ENCODE assay signal across 8 cellular contexts in genomic region chr3:143972495-143973351, GRCh38. TPM values are rescaled to one million over a fixed set of nuclear protein-coding genes. Genes with fewer than 3 reads are reported as not detected.
DNase-seq lines count a peak whose midpoint lies in the region; ATAC-seq and TF ChIP-seq lines count a peak whose summit lies in the region.

No MANE protein-coding gene starts in this region.

- TF ChIP-seq CTCF in lung (IDR thresholded peaks at IDR 0.05; ENCODE audit: control extremely low read depth, extremely low read depth): peak; percentile 8

- H3K9me3 Mint-ChIP-seq in CD4-positive, alpha-beta memory T cell: no peaks in the 10 kb centered on the region

- H3K4me3 ChIP-seq in CD4-positive, alpha-beta memory T cell (ENCODE audit: low read length in 2 of 2): peak overlapping the region; percentile 45 to 99
- peak overlapping the region; percentile 80 for H3K4me3 ChIP-seq in lung

- peak; percentile 76 to 82 (median 77) for DNase-seq in CD4-positive, alpha-beta memory T cell
- DNase-seq in NCI-H748 treated with DMSO at 0.1 percent for 48 hours (lab: John Stamatoyannopoulos, UW) (peak; percentile 54), lung (ENCODE audit: low spot score) (peak; percentile 80)
- peak; percentile 86 for DNase-seq in activated CD8-positive, alpha-beta memory T cell treated with anti-CD3 and anti-CD28 coated beads for 24 hours
- DNase-seq in effector CD4-positive, alpha-beta T cell: peak; percentile 63
- peak; percentile 40 to 55 (median 54) for DNase-seq in stimulated activated CD4-positive, alpha-beta T cell treated with anti-CD3 and anti-CD28 coated beads, TNF-alpha, amount 100 ng/mL, for 24 hours (ENCODE audit: low read depth in 3 of 3)

- intact Hi-C loops in CD4-positive, alpha-beta memory T cell (cut with micrococcal nuclease): loop anchor here (1.0 to 10.0 kb wide), 6 partner anchors 855 to 1528 kb away; partner anchors contain the start of genes ATR, CHST2, PLS1 and TRPC1

- H3K4me1 Mint-ChIP-seq in CD4-positive, alpha-beta memory T cell: peaks cover 25 to 60% (median 33%) of the 10 kb centered on the region in 4 donors

- peak overlapping the region; percentile 96 to 100 (median 98) for H3K4me3 Mint-ChIP-seq in CD4-positive, alpha-beta memory T cell

- POLR2A ChIA-PET in CD4-positive, alpha-beta memory T cell (lab: Charles Lee; ENCODE audit: partially characterized antibody): interaction anchor here (0.6 to 4.3 kb wide), 18 partner anchors 8 to 1824 kb away, joined by 3 to 78 read pairs (median 5); partner anchors contain the start of genes ATR, SLC9A9, TFDP2 and TRPC1

- H3K27me3 Mint-ChIP-seq in CD4-positive, alpha-beta memory T cell: no peaks in the 10 kb centered on the region

- no peaks in the 10 kb centered on the region for H3K27me3 ChIP-seq in CD4-positive, alpha-beta memory T cell (ENCODE audit: insufficient read depth, low read length)
- no peaks in the 10 kb centered on the region for H3K27me3 ChIP-seq in lung (ENCODE audit: control insufficient read depth, insufficient read depth)

- H3K9me3 ChIP-seq in CD4-positive, alpha-beta memory T cell (ENCODE audit: control insufficient read depth in 1 of 2, low read length in 2 of 2): no peaks in the 10 kb centered on the region
- no peaks in the 10 kb centered on the region for H3K9me3 ChIP-seq in lung (ENCODE audit: control insufficient read depth in 2 of 2, insufficient read depth in 1 of 2, low read length in 1 of 2)

- ATAC-seq in GM19438 (IDR thresholded peaks at IDR 0.05; ENCODE audit: low read depth, unreplicated experiment): peak; percentile 33
- peak; percentile 26 for ATAC-seq in HG03565 (IDR thresholded peaks at IDR 0.05; ENCODE audit: unreplicated experiment)
- peak; percentile 35 for ATAC-seq in lung (ENCODE audit: insufficient read depth, low FRiP score)

- 0% methylated on average over 87 to 89 of the region's 89 CpGs for WGBS in lung, 2 donors

- no peaks in the 10 kb centered on the region for H3K36me3 ChIP-seq in CD4-positive, alpha-beta memory T cell (ENCODE audit: insufficient read depth, low read length)
- no peaks in the 10 kb centered on the region for H3K36me3 ChIP-seq in lung (ENCODE audit: control insufficient read depth in 2 of 2, insufficient read depth in 2 of 2, low read length in 2 of 2)

- peak overlapping the region; percentile 64 for H3K27ac ChIP-seq in CD4-positive, alpha-beta memory T cell (ENCODE audit: low read depth, low read length)
- H3K27ac ChIP-seq in lung (ENCODE audit: low read depth in 1 of 2, low read length in 1 of 2): peak overlapping the region; percentile 98

- CTCF ChIA-PET in CD4-positive, alpha-beta memory T cell (lab: Charles Lee; ENCODE audit: partially characterized antibody): interaction anchor here (0.9 to 3.5 kb wide), 13 partner anchors 9 to 971 kb away, joined by 3 to 24 read pairs (median 5); partner anchors contain the start of genes SLC9A9 and U2SURP

- H3K27ac Mint-ChIP-seq in CD4-positive, alpha-beta memory T cell: peak overlapping the region; percentile 92 to 100 (median 94)

- H3K4me1 ChIP-seq in CD4-positive, alpha-beta memory T cell (ENCODE audit: insufficient read depth, low read length): peaks cover 51% of the 10 kb centered on the region
- peaks cover 0 to 1% of the 10 kb centered on the region in 2 donors for H3K4me1 ChIP-seq in lung (ENCODE audit: control insufficient read depth in 2 of 2, insufficient read depth in 2 of 2, low read length in 2 of 2)

- H3K36me3 Mint-ChIP-seq in CD4-positive, alpha-beta memory T cell: peaks cover 0 to 15% of the 10 kb centered on the region in 2 donors

RNA-seq across cellular contexts. Expression of gene DIPK2A, which starts 1.1 kb away (rescaled TPM):
- total RNA-seq in CD4-positive, alpha-beta memory T cell: 10 to 100 TPM; 22.0 to 22.8 TPM
- 1 to 10 TPM; 7.8 to 9.7 TPM for polyA plus RNA-seq in CD4-positive, alpha-beta memory T cell
- 100 to 1,000 TPM in 1 of 2 donors, 10 to 100 TPM in 1; 28.9 to 125 TPM for total RNA-seq in lung
- 1 to 10 TPM; 6.1 to 6.8 TPM for polyA plus RNA-seq in lung

Comparison
In these comparisons a context has a peak if more than half of its experiments do, and no peak if none do; other contexts are left out.
1. Peak in every context shown above with its lines: DNase-seq, ATAC-seq, H3K4me3 ChIP-seq and H3K27ac ChIP-seq.